8 cellular contexts compared by ENCODE assay signal in the genomic region with DNA sequence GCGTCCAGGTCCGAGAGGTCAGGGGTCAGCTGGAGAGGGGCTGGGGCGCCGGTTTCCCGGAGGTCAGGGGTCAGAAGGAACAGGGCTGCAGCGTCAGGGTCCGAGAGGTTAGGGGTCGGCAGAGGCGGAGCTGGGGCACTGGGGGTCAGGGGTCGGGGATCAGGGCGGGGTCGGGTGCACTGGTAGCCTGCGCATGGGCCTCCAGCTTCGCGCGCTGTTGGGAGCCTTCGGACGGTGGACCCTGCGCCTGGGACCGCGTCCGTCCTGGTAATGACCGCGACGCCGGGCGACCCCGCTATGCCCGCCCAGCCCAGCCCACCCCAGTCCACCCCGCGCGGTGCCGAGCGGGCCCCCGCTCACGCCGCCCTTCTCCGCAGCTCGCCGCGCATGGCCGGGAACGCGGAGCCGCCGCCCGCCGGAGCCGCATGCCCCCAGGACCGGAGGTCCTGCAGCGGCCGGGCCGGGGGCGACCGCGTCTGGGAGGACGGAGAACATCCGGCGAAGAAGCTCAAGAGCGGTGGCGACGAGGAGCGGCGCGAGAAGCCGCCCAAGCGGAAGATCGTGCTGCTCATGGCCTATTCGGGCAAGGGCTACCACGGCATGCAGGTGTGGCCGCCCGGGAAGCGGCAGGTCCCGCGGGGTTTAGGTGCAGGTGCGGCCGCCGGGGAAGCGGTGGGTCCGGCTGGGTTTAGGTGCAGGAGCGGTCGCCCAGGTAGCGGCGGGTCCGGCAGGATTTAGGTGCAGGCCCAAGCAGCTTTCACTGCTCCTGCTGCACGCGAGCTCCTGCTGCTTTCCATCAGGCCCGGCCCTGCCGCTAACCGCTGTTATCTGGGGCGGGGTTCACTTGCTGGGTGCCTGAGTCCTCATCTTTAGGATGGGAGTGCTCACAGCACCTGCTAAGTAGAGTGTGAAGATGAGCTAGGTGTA. TPM values are rescaled to one million over a fixed set of nuclear protein-coding genes. Genes with fewer than 3 reads are reported as not detected.
A peak's percentile ranks its signal among the peaks of the same experiment; 100 is the strongest.
DNase-seq lines count a peak whose midpoint lies in the region; ATAC-seq and TF ChIP-seq lines count a peak whose summit lies in the region.

No MANE protein-coding gene starts in this region.

- TF ChIP-seq RAD21 in HCT116 (IDR thresholded peaks at IDR 0.05; ENCODE audit: low read depth) = no peak

- WGBS in body of pancreas, 2 donors = 0% methylated on average over 67 of the region's 91 CpGs; no CpG with 5 or more reads in 1 of the 2 donors

- H3K9me2 ChIP-seq in HCT116 (ENCODE audit: insufficient read depth) = no peaks in the 10 kb centered on the region

- peak overlapping the region; percentile 96 for H3K9ac ChIP-seq in HCT116 (ENCODE audit: low read length)

- H3K27me3 ChIP-seq in HCT116 (ENCODE audit: insufficient read depth, low read length) (no peaks in the 10 kb centered on the region), RWPE2 (ENCODE audit: insufficient read depth, poor library complexity, severe bottlenecking) (no peaks in the 10 kb centered on the region), body of pancreas (no peaks in the 10 kb centered on the region), kidney epithelial cell (ENCODE audit: control insufficient read depth, insufficient read depth, low read length) (no peaks in the 10 kb centered on the region)

- TF ChIP-seq POLR2A in HCT116 (IDR thresholded peaks at IDR 0.05; ENCODE audit: borderline replicate concordance, extremely low read depth, insufficient read depth, insufficient read length) = no peak
- TF ChIP-seq POLR2A in body of pancreas (IDR thresholded peaks at IDR 0.05) = peak in 1 of 3 donors; percentile 11

- H2AFZ ChIP-seq in HCT116 (ENCODE audit: low read depth, low read length, poor library complexity, severe bottlenecking) = no peak overlapping the region

- H3K4me1 ChIP-seq in HCT116 (ENCODE audit: control insufficient read depth in 1 of 2, insufficient read depth in 2 of 2, low read length in 2 of 2) (peaks cover 12 to 26% of the 10 kb centered on the region in 2 experiments), RWPE2 (ENCODE audit: insufficient read depth, poor library complexity, severe bottlenecking) (peaks cover 3% of the 10 kb centered on the region), body of pancreas (peaks cover 14% of the 10 kb centered on the region)

- H3K4me3 ChIP-seq in HCT116 (replicated peaks in 1 of 2; ENCODE audit: low read depth in 1 of 2, low read length in 2 of 2) = peak overlapping the region; percentile 96
- H3K4me3 ChIP-seq in RWPE2 (ENCODE audit: severe bottlenecking) = peak overlapping the region; percentile 91
- peak overlapping the region; percentile 69 to 97 for H3K4me3 ChIP-seq in body of pancreas
- H3K4me3 ChIP-seq in kidney epithelial cell (ENCODE audit: low read depth, low read length) = peak overlapping the region; percentile 96

- H3K9me3 Mint-ChIP-seq in Calu3 (ENCODE audit: low read depth, unreplicated experiment) = no peaks in the 10 kb centered on the region

- H3K27me3 Mint-ChIP-seq in Calu3 (ENCODE audit: unreplicated experiment) = no peaks in the 10 kb centered on the region

- CTCF ChIA-PET in Calu3 (lab: Charles Lee) (interaction anchor here (0.7 to 1.4 kb wide), 3 partner anchors 17 to 78 kb away, joined by 3 to 9 read pairs (median 6); no protein-coding TSS in a partner anchor), HCT116 (lab: Charles Lee) (no interaction called here)

- RAD21 ChIA-PET in HCT116 (lab: Charles Lee; ENCODE audit: low non-redundant PET in 1 of 2, low total read pairs in 2 of 2, uncharacterized antibody in 2 of 2, unreplicated experiment in 2 of 2) = interaction anchor here in 1 of 2 experiments (0.7 kb wide), 1 partner anchor 825 kb away, joined by 3 read pairs; no protein-coding TSS in a partner anchor

- peaks cover 62% of the 10 kb centered on the region for H3K36me3 Mint-ChIP-seq in Calu3 (ENCODE audit: insufficient read depth, unreplicated experiment)

- H4K20me1 ChIP-seq in HCT116 (ENCODE audit: insufficient read depth) = no peaks in the 10 kb centered on the region

- H3K4me1 Mint-ChIP-seq in Calu3 (ENCODE audit: low read depth, unreplicated experiment) = no peaks in the 10 kb centered on the region

- POLR2A ChIA-PET in HCT116 (lab: Charles Lee) = no interaction called here

- intact Hi-C loops in Calu3 (cut with micrococcal nuclease; ENCODE audit: unreplicated experiment) = no loop called here
- intact Hi-C loops in HCT116 (cut with micrococcal nuclease) = no loop called here
- intact Hi-C loops in body of pancreas (cut with DNase I) = no loop called here

- no peak for TF ChIP-seq CTCF in Calu3 (IDR thresholded peaks at IDR 0.05; ENCODE audit: unreplicated experiment)
- no peak for TF ChIP-seq CTCF in HCT116 (IDR thresholded peaks at IDR 0.05 in 2 of 3, conservative IDR thresholded peaks at IDR 0.05 in 1 of 3; ENCODE audit: borderline replicate concordance in 1 of 3, insufficient read depth in 1 of 3, low read depth in 2 of 3, low read length in 2 of 3)
- no peak for TF ChIP-seq CTCF in RWPE2 (IDR thresholded peaks at IDR 0.05; ENCODE audit: poor library complexity, severe bottlenecking)
- no peak for TF ChIP-seq CTCF in body of pancreas (IDR thresholded peaks at IDR 0.05)
- TF ChIP-seq CTCF in kidney epithelial cell (IDR thresholded peaks at IDR 0.05; ENCODE audit: insufficient read depth, low read length, poor library complexity, severe bottlenecking) = no peak

- peaks cover 46% of the 10 kb centered on the region for H3K79me2 ChIP-seq in HCT116 (ENCODE audit: insufficient read depth, low read length)

- ATAC-seq in HCT116 (peak; percentile 10), RWPE2 (ENCODE audit: low read depth) (peak; percentile 40), body of pancreas (no peak)

- H3K9me3 ChIP-seq in HCT116 (ENCODE audit: control insufficient read depth in 1 of 2, insufficient read depth in 1 of 2, low read depth in 1 of 2, low read length in 2 of 2) (no peaks in the 10 kb centered on the region), RWPE2 (ENCODE audit: severe bottlenecking) (no peaks in the 10 kb centered on the region), body of pancreas (no peaks in the 10 kb centered on the region)

- peak overlapping the region; percentile 97 for H3K27ac Mint-ChIP-seq in Calu3 (ENCODE audit: unreplicated experiment)

- peak; percentile 51 for DNase-seq in Calu3
- DNase-seq in HCT116 (ENCODE audit: low read depth, low spot score) = no peak
- peak; percentile 69 for DNase-seq in RWPE2 (ENCODE audit: low spot score)
- peak in 2 of 4 donors; percentile 27 to 40 for DNase-seq in body of pancreas
- DNase-seq in kidney epithelial cell (ENCODE audit: low read depth) = no peak
- peak; percentile 40 for DNase-seq in stimulated activated CD8-positive, alpha-beta memory T cell treated with anti-CD3 and anti-CD28 coated beads, Interleukin-4, amount 100 ng/mL, for 48 hours
- DNase-seq in medulla oblongata (ENCODE audit: extremely low spot score) = no peak
- DNase-seq in NCI-H187 (lab: John Stamatoyannopoulos, UW) = no peak

- BruUV-seq in Calu3 (replicated peaks; lab: Mats Ljungman, UMichigan) (no TSS peak), HCT116 (replicated peaks; lab: Mats Ljungman, UMichigan) (no TSS peak)

- H3K27ac ChIP-seq in HCT116 (ENCODE audit: low read depth, low read length) (peak overlapping the region; percentile 85), RWPE2 (ENCODE audit: poor library complexity, severe bottlenecking) (peak overlapping the region; percentile 40), body of pancreas (peak overlapping the region in 3 of 4 donors; percentile 3 to 86 (median 78))

- H3K4me2 ChIP-seq in HCT116 (ENCODE audit: low read length) = peak overlapping the region; percentile 86

- peaks cover 21 to 37% of the 10 kb centered on the region in 2 experiments; a peak in 3 of 4 replicates for H3K36me3 ChIP-seq in HCT116 (ENCODE audit: control insufficient read depth in 1 of 2, insufficient read depth in 2 of 2, low read length in 2 of 2)
- peaks cover 44% of the 10 kb centered on the region for H3K36me3 ChIP-seq in RWPE2 (ENCODE audit: low read depth)
- peaks cover 9 to 18% of the 10 kb centered on the region in 2 donors for H3K36me3 ChIP-seq in body of pancreas (replicated peaks in 1 of 2; ENCODE audit: insufficient read depth in 1 of 2, low read depth in 2 of 2)
- peaks cover 3% of the 10 kb centered on the region for H3K36me3 ChIP-seq in kidney epithelial cell (ENCODE audit: control insufficient read depth, insufficient read depth, low read length)

- peak overlapping the region; percentile 100 for H3K4me3 Mint-ChIP-seq in Calu3 (ENCODE audit: low read depth, unreplicated experiment)

TF ChIP-seq in HCT116, 20 proteins besides CTCF, POLR2A, EP300 and RAD21:
- no peak for TF ChIP-seq POLR2AphosphoS5 (IDR thresholded peaks at IDR 0.05; ENCODE audit: low read depth, low read length)
- TF ChIP-seq ZFX (IDR thresholded peaks at IDR 0.05) = peak; percentile 70; the same call in 1 of the 2 replicates
- TF ChIP-seq, protein P1, sequence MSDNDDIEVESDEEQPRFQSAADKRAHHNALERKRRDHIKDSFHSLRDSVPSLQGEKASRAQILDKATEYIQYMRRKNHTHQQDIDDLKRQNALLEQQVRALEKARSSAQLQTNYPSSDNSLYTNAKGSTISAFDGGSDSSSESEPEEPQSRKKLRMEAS (IDR thresholded peaks at IDR 0.05) = peak; percentile 21; the same call in 1 of the 2 replicates

RNA-seq across cellular contexts. Expression of gene PUS1, which starts 0.7 kb away (rescaled TPM):
- total RNA-seq in Calu3 (2022) (81.3 and 95.5 TPM in 2 replicates), HCT116 (2021; ENCODE audit: unreplicated experiment) (77.3 TPM), body of pancreas (10 to 100 TPM; 11.2 to 33.6 TPM), kidney epithelial cell (22.9 and 23.5 TPM in 2 replicates)
- polyA plus RNA-seq in HCT116 (2012) = 46.8 and 49.7 TPM in 2 replicates

RNA-seq across cellular contexts. Expression of gene EP400, which starts 19.9 kb away (rescaled TPM):
- total RNA-seq in Calu3 (2022) = 84.4 and 88.7 TPM in 2 replicates
- total RNA-seq in HCT116 (2021; ENCODE audit: unreplicated experiment) = 54.5 TPM
- 27.2 and 28.2 TPM in 2 replicates for polyA plus RNA-seq in HCT116 (2012)
- 10 to 100 TPM; 20.5 to 22.4 TPM for total RNA-seq in body of pancreas
- 21.4 and 21.7 TPM in 2 replicates for total RNA-seq in kidney epithelial cell

RNA-seq across cellular contexts. Expression of gene ULK1, which starts 35.4 kb away (rescaled TPM):
- 48.7 and 48.9 TPM in 2 replicates for total RNA-seq in Calu3 (2022)
- 34.2 TPM for total RNA-seq in HCT116 (2021; ENCODE audit: unreplicated experiment)
- polyA plus RNA-seq in HCT116 (2012) = 17.4 and 24.4 TPM in 2 replicates
- 10 to 100 TPM; 29.1 to 59.3 TPM for total RNA-seq in body of pancreas
- total RNA-seq in kidney epithelial cell = 14.7 and 20.4 TPM in 2 replicates

Comparison
In these comparisons a context has a peak if more than half of its experiments do, and no peak if none do; other contexts are left out.
1. DNase-seq: peak in Calu3 (single experiment), RWPE2 (single experiment) and stimulated activated CD8-positive, alpha-beta memory T cell treated with anti-CD3 and anti-CD28 coated beads, Interleukin-4, amount 100 ng/mL, for 48 hours (single experiment); none in HCT116 (single experiment), kidney epithelial cell (single experiment), medulla oblongata (single experiment) and NCI-H187 (0 of 2).
2. Peak in every context shown above with its lines, with median percentiles within 50 percentile points of each other: H3K27ac ChIP-seq and H3K4me3 ChIP-seq.